Comparison of ENCODE assay signal across 11 cellular contexts in genomic region chr12:50934981-50935807, GRCh38. TPM values are rescaled to one million over a fixed set of nuclear protein-coding genes. Genes with fewer than 3 reads are reported as not detected.
A peak's percentile ranks its signal among the peaks of the same experiment; 100 is the strongest.
DNase-seq lines count a peak whose midpoint lies in the region; ATAC-seq and TF ChIP-seq lines count a peak whose summit lies in the region.
"Had no signal": no experiment of that assay in that cellular context is flagged by ENCODE, and none has a peak within 500 bp of the region (broad histone marks: within the 10 kb centered on the region; RNA-seq: fewer than 3 reads in every experiment).

No MANE protein-coding gene starts in this region.

- H3K9me3 ChIP-seq in AG04450 (ENCODE audit: control insufficient read depth, insufficient read depth, low read length) (peaks cover 16% of the 10 kb centered on the region), OCI-LY1 (ENCODE audit: low read length) (peaks cover 15% of the 10 kb centered on the region), esophagus muscularis mucosa (no peaks in the 10 kb centered on the region), neural progenitor cell (ENCODE audit: low read depth) (no peaks in the 10 kb centered on the region)

- H3K9ac ChIP-seq in OCI-LY1 (ENCODE audit: low read length) (no peak overlapping the region), neural progenitor cell (no peak overlapping the region)

- peaks cover 4% of the 10 kb centered on the region for H3K27me3 Mint-ChIP-seq in neural progenitor cell (ENCODE audit: insufficient read depth, low read depth)
- H3K27me3 Mint-ChIP-seq in activated CD4-positive, alpha-beta T cell treated with anti-CD3 and anti-CD28 coated beads for 36 hours: no peaks in the 10 kb centered on the region
- H3K27me3 Mint-ChIP-seq: CD4-positive, alpha-beta T cell had no signal

- H3K79me2 ChIP-seq in OCI-LY1 (ENCODE audit: insufficient read depth, low read length) (no peaks in the 10 kb centered on the region), neural progenitor cell (ENCODE audit: low read depth) (no peaks in the 10 kb centered on the region)

- no peak overlapping the region for H2AFZ ChIP-seq in OCI-LY1 (ENCODE audit: low read length)
- peak overlapping the region; percentile 1 for H2AFZ ChIP-seq in neural progenitor cell (replicated peaks)

- POLR2A ChIA-PET in AG04450 (lab: Yijun Ruan, JAX): no interaction called here
- POLR2A ChIA-PET in activated CD4-positive, alpha-beta T cell treated with anti-CD3 and anti-CD28 coated beads for 36 hours (lab: Charles Lee): interaction anchor here (0.6 kb wide), 1 partner anchor 285 kb away, joined by 5 read pairs; no protein-coding TSS in a partner anchor

- H3K4me2 ChIP-seq in OCI-LY1 (ENCODE audit: low read length) (no peak overlapping the region), neural progenitor cell (no peak overlapping the region)

- no peak for TF ChIP-seq POLR2A in esophagus muscularis mucosa (IDR thresholded peaks at IDR 0.05; ENCODE audit: low read depth)

- peak; percentile 26 for DNase-seq in AG04450 (ENCODE audit: low read depth, low spot score)
- DNase-seq in esophagus muscularis mucosa (ENCODE audit: extremely low spot score): no peak
- DNase-seq in neural progenitor cell (ENCODE audit: low spot score): no peak
- DNase-seq in activated T-cell treated with anti-CD3 and anti-CD28 coated beads, Interleukin-2, amount 50 U/mL, for 48 hours: no peak
- no peak for DNase-seq in NK-92 (lab: John Stamatoyannopoulos, UW; ENCODE audit: unreplicated experiment)
- DNase-seq in activated CD4-positive, alpha-beta T cell treated with anti-CD3 and anti-CD28 coated beads for 36 hours: no peak
- DNase-seq: activated CD4-positive, alpha-beta T cell treated with anti-CD3 and anti-CD28 coated beads, Interleukin-2, amount 50 U/mL, for 48 hours; CD4-positive, alpha-beta T cell; posterior cingulate gyrus had no signal

- CTCF ChIA-PET in AG04450 (lab: Charles Lee): interaction anchor here (1.3 kb wide), 1 partner anchor 10 kb away, joined by 4 read pairs; a partner anchor contains a TSS
- CTCF ChIA-PET in activated CD4-positive, alpha-beta T cell treated with anti-CD3 and anti-CD28 coated beads for 36 hours (lab: Charles Lee): no interaction called here

- H3K4me1 Mint-ChIP-seq in neural progenitor cell: peaks cover 24% of the 10 kb centered on the region
- H3K4me1 Mint-ChIP-seq in activated CD4-positive, alpha-beta T cell treated with anti-CD3 and anti-CD28 coated beads for 36 hours: peaks cover 10% of the 10 kb centered on the region

- H4K20me1 ChIP-seq in OCI-LY1 (ENCODE audit: insufficient read depth, low read length) (no peaks in the 10 kb centered on the region), neural progenitor cell (ENCODE audit: low read depth) (no peaks in the 10 kb centered on the region)

- peaks cover 20% of the 10 kb centered on the region for H3K4me1 ChIP-seq in OCI-LY1 (ENCODE audit: insufficient read depth, low read length, severe bottlenecking)
- peaks cover 31 to 74% (median 67%) of the 10 kb centered on the region in 4 donors for H3K4me1 ChIP-seq in esophagus muscularis mucosa
- H3K4me1 ChIP-seq in neural progenitor cell: no peaks in the 10 kb centered on the region

- no peaks in the 10 kb centered on the region for H3K27me3 ChIP-seq in AG04450 (ENCODE audit: control insufficient read depth, insufficient read depth, low read length)
- no peaks in the 10 kb centered on the region for H3K27me3 ChIP-seq in OCI-LY1 (ENCODE audit: insufficient read depth, low read length)
- H3K27me3 ChIP-seq in esophagus muscularis mucosa: no peaks in the 10 kb centered on the region
- H3K27me3 ChIP-seq in neural progenitor cell: no peaks in the 10 kb centered on the region

- H3K36me3 Mint-ChIP-seq in neural progenitor cell: no peaks in the 10 kb centered on the region
- H3K36me3 Mint-ChIP-seq in activated CD4-positive, alpha-beta T cell treated with anti-CD3 and anti-CD28 coated beads for 36 hours (ENCODE audit: low read depth): peaks cover 3% of the 10 kb centered on the region

- peak overlapping the region; percentile 5; the same call in 1 of the 2 replicates for H3K4me3 ChIP-seq in AG04450 (ENCODE audit: low read depth, low read length)
- H3K4me3 ChIP-seq in OCI-LY1 (ENCODE audit: low read depth, low read length, poor library complexity, severe bottlenecking): no peak overlapping the region
- peak overlapping the region in 2 of 4 donors; percentile 10 to 28 for H3K4me3 ChIP-seq in esophagus muscularis mucosa
- H3K4me3 ChIP-seq in neural progenitor cell: no peak overlapping the region

- WGBS in esophagus muscularis mucosa: 56% methylated on average over 6 of the region's 6 CpGs

- TF ChIP-seq EP300 in esophagus muscularis mucosa (IDR thresholded peaks at IDR 0.05): no peak

- intact Hi-C loops in esophagus muscularis mucosa (cut with DNase I): no loop called here
- intact Hi-C loops in activated CD4-positive, alpha-beta T cell treated with anti-CD3 and anti-CD28 coated beads for 36 hours (cut with DNase I, micrococcal nuclease): no loop called here

- H3K36me3 ChIP-seq in OCI-LY1 (ENCODE audit: insufficient read depth, low read length) (peaks cover 49% of the 10 kb centered on the region), esophagus muscularis mucosa (peaks cover 12 to 25% (median 19%) of the 10 kb centered on the region in 4 donors), neural progenitor cell (no peaks in the 10 kb centered on the region)

- H3F3A ChIP-seq in OCI-LY1 (ENCODE audit: insufficient read depth, low read length) (no peaks in the 10 kb centered on the region), neural progenitor cell (ENCODE audit: low read depth) (no peaks in the 10 kb centered on the region)

- TF ChIP-seq CTCF in AG04450 (IDR thresholded peaks at IDR 0.05; ENCODE audit: low read depth, low read length) (no peak), OCI-LY1 (IDR thresholded peaks at IDR 0.05; ENCODE audit: low read length) (no peak), esophagus muscularis mucosa (IDR thresholded peaks at IDR 0.05) (no peak), neural progenitor cell (IDR thresholded peaks at IDR 0.05) (no peak)

- no peak overlapping the region for H3K4me3 Mint-ChIP-seq in neural progenitor cell
- H3K4me3 Mint-ChIP-seq in activated CD4-positive, alpha-beta T cell treated with anti-CD3 and anti-CD28 coated beads for 36 hours: no peak overlapping the region
- H3K4me3 Mint-ChIP-seq: CD4-positive, alpha-beta T cell had no signal

- H3K9me2 ChIP-seq in OCI-LY1 (ENCODE audit: low read depth, low read length): no peaks in the 10 kb centered on the region

- H3K9me3 Mint-ChIP-seq in neural progenitor cell: no peaks in the 10 kb centered on the region
- H3K9me3 Mint-ChIP-seq in activated CD4-positive, alpha-beta T cell treated with anti-CD3 and anti-CD28 coated beads for 36 hours (ENCODE audit: low read depth): peaks cover 3% of the 10 kb centered on the region

- H3K27ac ChIP-seq in AG04450 (ENCODE audit: low read depth, low read length): peak overlapping the region; percentile 53
- peak overlapping the region; percentile 51 for H3K27ac ChIP-seq in OCI-LY1 (ENCODE audit: low read depth, low read length, poor library complexity, severe bottlenecking)
- H3K27ac ChIP-seq in esophagus muscularis mucosa (replicated peaks in 1 of 4): peak overlapping the region; percentile 61 to 79 (median 76)
- H3K27ac ChIP-seq in neural progenitor cell: no peak overlapping the region

- ATAC-seq in activated CD4-positive, alpha-beta T cell treated with anti-CD3 and anti-CD28 coated beads for 36 hours: no peak
- ATAC-seq in HG02973 (IDR thresholded peaks at IDR 0.05; ENCODE audit: unreplicated experiment): no peak

- peak overlapping the region; percentile 5 for H3K27ac Mint-ChIP-seq in neural progenitor cell
- no peak overlapping the region for H3K27ac Mint-ChIP-seq in activated CD4-positive, alpha-beta T cell treated with anti-CD3 and anti-CD28 coated beads for 36 hours
- H3K27ac Mint-ChIP-seq: CD4-positive, alpha-beta T cell had no signal

RNA-seq across cellular contexts. Expression of gene HIGD1C, which starts 17.1 kb away (rescaled TPM):
- not detected in 2 replicates for polyA plus RNA-seq in AG04450 (2011; rRNA removed)
- polyA minus RNA-seq in AG04450 (2011; rRNA and poly(A)+ RNA removed): not detected in 2 replicates
- total RNA-seq in esophagus muscularis mucosa: not detected
- total RNA-seq in neural progenitor cell (ENCODE audit: low replicate concordance): not detected in 2 replicates
- total RNA-seq in activated CD4-positive, alpha-beta T cell treated with anti-CD3 and anti-CD28 coated beads for 36 hours: not detected
- total RNA-seq: CD4-positive, alpha-beta T cell had no signal
